7 cellular contexts compared by ENCODE assay signal in genomic region chr19:49489601-49490167, GRCh38. TPM values are rescaled to one million over a fixed set of nuclear protein-coding genes. Genes with fewer than 3 reads are reported as not detected.
DNase-seq lines count a peak whose midpoint lies in the region; ATAC-seq and TF ChIP-seq lines count a peak whose summit lies in the region.

No MANE protein-coding gene starts in this region.

- H3K4me3 ChIP-seq in HAP-1 (peak overlapping the region; percentile 100), SK-N-MC (peak overlapping the region; percentile 98), esophagus squamous epithelium (peak overlapping the region; percentile 51 to 99 (median 86)), smooth muscle cell (peak overlapping the region; percentile 100)

- peak in 1 of 2 experiments; percentile 68 for DNase-seq in HAP-1 (ENCODE audit: low spot score in 2 of 2)
- DNase-seq in SK-N-MC (ENCODE audit: low read depth, low spot score), result no peak
- DNase-seq in esophagus squamous epithelium (lab: John Stamatoyannopoulos, UW), result no peak
- DNase-seq in smooth muscle cell (lab: John Stamatoyannopoulos, UW; ENCODE audit: unreplicated experiment), result no peak
- no peak for DNase-seq in NCI-H187 (lab: John Stamatoyannopoulos, UW)
- no peak for DNase-seq in NCI-H2081 (lab: John Stamatoyannopoulos, UW)

- peak overlapping the region; percentile 94 for H3K4me2 ChIP-seq in smooth muscle cell

- no peak overlapping the region for H2AFZ ChIP-seq in smooth muscle cell (ENCODE audit: low read depth)

- peak in 1 of 6 experiments; percentile 26 for TF ChIP-seq CTCF in esophagus squamous epithelium (IDR thresholded peaks at IDR 0.05)
- TF ChIP-seq CTCF in smooth muscle cell (IDR thresholded peaks at IDR 0.05; ENCODE audit: borderline replicate concordance, insufficient read depth, poor library complexity, severe bottlenecking), result no peak

- H4K20me1 ChIP-seq in smooth muscle cell (ENCODE audit: low read depth), result peaks cover 53% of the 10 kb centered on the region

- peaks cover 43% of the 10 kb centered on the region for H3F3A ChIP-seq in smooth muscle cell (ENCODE audit: low read depth)

- H3K4me1 ChIP-seq in HAP-1 (peaks cover 4% of the 10 kb centered on the region; the same call in 1 of the 2 replicates), esophagus squamous epithelium (peaks cover 8 to 41% (median 27%) of the 10 kb centered on the region in 3 donors), smooth muscle cell (ENCODE audit: low read depth) (peaks cover 13% of the 10 kb centered on the region)

- H3K27me3 ChIP-seq in HAP-1 (ENCODE audit: low read depth) (no peaks in the 10 kb centered on the region), esophagus squamous epithelium (no peaks in the 10 kb centered on the region), smooth muscle cell (ENCODE audit: low read depth) (no peaks in the 10 kb centered on the region)

- peaks cover 37% of the 10 kb centered on the region for H3K79me2 ChIP-seq in smooth muscle cell (ENCODE audit: low read depth)

- H3K27ac ChIP-seq in SK-N-MC (peak overlapping the region; percentile 97), esophagus squamous epithelium (peak overlapping the region; percentile 80 to 98 (median 94)), smooth muscle cell (ENCODE audit: low read depth) (peak overlapping the region; percentile 88)

- no peak for ATAC-seq in HG03135 (IDR thresholded peaks at IDR 0.05; ENCODE audit: unreplicated experiment)

- intact Hi-C loops in esophagus squamous epithelium (cut with DNase I), result no loop called here

- H3K9ac ChIP-seq in SK-N-MC (ENCODE audit: insufficient read length) (peak overlapping the region; percentile 100), smooth muscle cell (ENCODE audit: low read depth) (peak overlapping the region; percentile 99)

- in situ Hi-C loops in HAP-1 (cut with MboI; ENCODE audit: low sequenced_read_pairs), result loop anchor here (25.0 kb wide), 1 partner anchor 373 kb away; the partner anchor contains the start of genes PNKP and PTOV1

- WGBS in esophagus squamous epithelium, 2 donors, result 47 to 53% methylated on average over 8 to 13 of the region's 15 CpGs
- 88% methylated on average over 15 of the region's 15 CpGs for WGBS in smooth muscle cell (ENCODE audit: low lambda C conversion rate)

- H3K36me3 ChIP-seq in HAP-1 (replicated peaks) (peaks cover 50% of the 10 kb centered on the region), SK-N-MC (ENCODE audit: insufficient read depth, low read length) (peaks cover 60% of the 10 kb centered on the region), esophagus squamous epithelium (peaks cover 16 to 50% (median 31%) of the 10 kb centered on the region in 3 donors), smooth muscle cell (ENCODE audit: low read depth) (no peaks in the 10 kb centered on the region)

- H3K9me3 ChIP-seq in HAP-1 (no peaks in the 10 kb centered on the region; the same call in 1 of the 2 replicates), SK-N-MC (ENCODE audit: low read depth, low read length) (no peaks in the 10 kb centered on the region), esophagus squamous epithelium (no peaks in the 10 kb centered on the region), smooth muscle cell (replicated peaks; ENCODE audit: low read depth) (no peaks in the 10 kb centered on the region)

- no peak for TF ChIP-seq POLR2A in esophagus squamous epithelium (IDR thresholded peaks at IDR 0.05)

RNA-seq across cellular contexts. Expression of gene RPL13A, which starts 2.3 kb away (rescaled TPM):
- total RNA-seq in esophagus squamous epithelium (1,000 to 10,000 TPM; 1,642 to 4,119 (median 2,165) TPM), smooth muscle cell (1,134 and 1,154 TPM in 2 replicates)
- 732 and 818 TPM in 2 replicates for polyA plus RNA-seq in smooth muscle cell

RNA-seq across cellular contexts. Expression of gene RPS11, which starts 6.5 kb away (rescaled TPM):
- total RNA-seq in esophagus squamous epithelium, result 1,000 to 10,000 TPM; 2,317 to 5,784 (median 3,336) TPM
- 3,115 and 3,456 TPM in 2 replicates for total RNA-seq in smooth muscle cell
- polyA plus RNA-seq in smooth muscle cell, result 729 and 804 TPM in 2 replicates

RNA-seq across cellular contexts. Expression of gene FLT3LG, which starts 15.7 kb away (rescaled TPM):
- total RNA-seq in esophagus squamous epithelium (1 to 10 TPM in 3 of 4 donors, under 1 TPM in 1; 0.75 to 4.2 (median 2.7) TPM), smooth muscle cell (0.27 and 0.45 TPM in 2 replicates)
- polyA plus RNA-seq in smooth muscle cell, result 0.85 and 2.0 TPM in 2 replicates

RNA-seq across cellular contexts. Expression of gene FCGRT, which starts 22.8 kb away (rescaled TPM):
- total RNA-seq in esophagus squamous epithelium (100 to 1,000 TPM in 1 of 4 donors, 10 to 100 TPM in 3; 18.0 to 129 (median 60.0) TPM), smooth muscle cell (58.1 and 66.1 TPM in 2 replicates)
- polyA plus RNA-seq in smooth muscle cell, result 127 and 135 TPM in 2 replicates

RNA-seq across cellular contexts. Expression of gene ALDH16A1, which starts 36.7 kb away (rescaled TPM):
- 10 to 100 TPM; 35.9 to 56.5 (median 39.0) TPM for total RNA-seq in esophagus squamous epithelium
- total RNA-seq in smooth muscle cell, result 10.5 and 18.6 TPM in 2 replicates
- polyA plus RNA-seq in smooth muscle cell, result 24.6 and 24.7 TPM in 2 replicates
